26 cellular contexts compared by ENCODE assay signal in genomic region chr13:86684402-86684801, GRCh38.
DNase-seq lines count a peak whose midpoint lies in the region; ATAC-seq and TF ChIP-seq lines count a peak whose summit lies in the region.
"Had no signal": no experiment of that assay in that cellular context is flagged by ENCODE, and none has a peak within 500 bp of the region (broad histone marks: within the 10 kb centered on the region; RNA-seq: fewer than 3 reads in every experiment).

No MANE protein-coding gene starts in this region.

- H3K9me3 ChIP-seq in fibroblast of lung (ENCODE audit: control insufficient read depth, insufficient read depth, low read depth, low read length) (no peaks in the 10 kb centered on the region), gastrocnemius medialis (no peaks in the 10 kb centered on the region)
- H3K9me3 ChIP-seq: esophagus squamous epithelium, tibial nerve had no signal

- H3K36me3 Mint-ChIP-seq in activated CD8-positive, alpha-beta T cell treated with anti-CD3 and anti-CD28 coated beads, Interleukin-2, amount 10 ng/mL, durations not matched to agents 7 days and 5 days (ENCODE audit: low read depth) = no peaks in the 10 kb centered on the region
- H3K36me3 Mint-ChIP-seq: naive thymus-derived CD8-positive, alpha-beta T cell; T-cell had no signal

- H3K9ac ChIP-seq in fibroblast of lung (ENCODE audit: insufficient read depth, low read length) = no peak overlapping the region

- no peaks in the 10 kb centered on the region for H3K4me1 Mint-ChIP-seq in activated CD8-positive, alpha-beta T cell treated with anti-CD3 and anti-CD28 coated beads, Interleukin-2, amount 10 ng/mL, durations not matched to agents 7 days and 5 days (ENCODE audit: low read depth)
- H3K4me1 Mint-ChIP-seq: endodermal cell; naive thymus-derived CD8-positive, alpha-beta T cell; T-cell had no signal

- H4K20me1 ChIP-seq in fibroblast of lung (ENCODE audit: control insufficient read depth, extremely low read depth, insufficient read depth, low read length) = no peaks in the 10 kb centered on the region

- no peak for ATAC-seq in activated CD8-positive, alpha-beta T cell treated with anti-CD3 and anti-CD28 coated beads, Interleukin-2, amount 10 ng/mL, durations not matched to agents 7 days and 5 days
- ATAC-seq in HG03521 (IDR thresholded peaks at IDR 0.05; ENCODE audit: unreplicated experiment) = no peak
- no peak for ATAC-seq in gastrocnemius medialis
- ATAC-seq: naive thymus-derived CD8-positive, alpha-beta T cell; T-cell had no signal

- CTCF ChIA-PET in activated CD8-positive, alpha-beta T cell treated with anti-CD3 and anti-CD28 coated beads, Interleukin-2, amount 10 ng/mL, durations not matched to agents 7 days and 5 days (lab: Charles Lee) = no interaction called here

- H3K4me3 ChIP-seq in fibroblast of lung (replicated peaks in 1 of 4; ENCODE audit: control extremely low read depth in 1 of 4, insufficient read depth in 1 of 4, low read depth in 3 of 4, low read length in 4 of 4) (no peak overlapping the region), gastrocnemius medialis (no peak overlapping the region)
- H3K4me3 ChIP-seq: cardiac muscle cell, esophagus squamous epithelium, tibial nerve had no signal

- in situ Hi-C loops in gastrocnemius medialis (cut with MboI; ENCODE audit: low sequenced_read_pairs in 4 of 4) = no loop called here

- intact Hi-C loops in gastrocnemius medialis (cut with DNase I; ENCODE audit: low total_unique reads) = no loop called here

- no peaks in the 10 kb centered on the region for H3K79me2 ChIP-seq in fibroblast of lung (ENCODE audit: control insufficient read depth, insufficient read depth, low read length)

- H3K4me2 ChIP-seq in fibroblast of lung (ENCODE audit: extremely low read depth, insufficient read depth, low read length) = no peak overlapping the region

- H3K4me1 ChIP-seq in fibroblast of lung (ENCODE audit: control insufficient read depth, extremely low read depth, insufficient read depth, low read length) (no peaks in the 10 kb centered on the region), gastrocnemius medialis (no peaks in the 10 kb centered on the region)
- H3K4me1 ChIP-seq: esophagus squamous epithelium, tibial nerve had no signal

- POLR2A ChIA-PET in activated CD8-positive, alpha-beta T cell treated with anti-CD3 and anti-CD28 coated beads, Interleukin-2, amount 10 ng/mL, durations not matched to agents 7 days and 5 days (lab: Charles Lee) = no interaction called here

- no peak overlapping the region for H3K27ac Mint-ChIP-seq in activated CD8-positive, alpha-beta T cell treated with anti-CD3 and anti-CD28 coated beads, Interleukin-2, amount 10 ng/mL, durations not matched to agents 7 days and 5 days
- H3K27ac Mint-ChIP-seq: activated T-cell treated with anti-CD3 and anti-CD28 coated beads, Interleukin-2, amount 50 U/mL, for 24 hours; CD4-positive, alpha-beta T cell; endodermal cell; naive thymus-derived CD8-positive, alpha-beta T cell; T-cell had no signal

- no peak for TF ChIP-seq POLR2A in gastrocnemius medialis (IDR thresholded peaks at IDR 0.05)

- no peaks in the 10 kb centered on the region for H3K36me3 ChIP-seq in fibroblast of lung (ENCODE audit: control insufficient read depth, insufficient read depth, low read length)
- H3K36me3 ChIP-seq in gastrocnemius medialis = no peaks in the 10 kb centered on the region
- H3K36me3 ChIP-seq: cardiac muscle cell, esophagus squamous epithelium, tibial nerve had no signal

- no peaks in the 10 kb centered on the region for H3K9me3 Mint-ChIP-seq in activated CD8-positive, alpha-beta T cell treated with anti-CD3 and anti-CD28 coated beads, Interleukin-2, amount 10 ng/mL, durations not matched to agents 7 days and 5 days (ENCODE audit: insufficient read depth)
- H3K9me3 Mint-ChIP-seq: CD4-positive, alpha-beta T cell had no signal

- no peak overlapping the region for H2AFZ ChIP-seq in fibroblast of lung (ENCODE audit: low read length)

- TF ChIP-seq CTCF in fibroblast of lung (conservative IDR thresholded peaks at IDR 0.05 in 1 of 2, IDR thresholded peaks at IDR 0.05 in 1 of 2; ENCODE audit: low read depth in 1 of 2, low read length in 2 of 2) (no peak), gastrocnemius medialis (IDR thresholded peaks at IDR 0.05 in 4 of 5, conservative IDR thresholded peaks at IDR 0.05 in 1 of 5) (no peak)

- H3K27me3 ChIP-seq in fibroblast of lung (ENCODE audit: control insufficient read depth, insufficient read depth, low read length) (no peaks in the 10 kb centered on the region), gastrocnemius medialis (no peaks in the 10 kb centered on the region)
- H3K27me3 ChIP-seq: cardiac muscle cell, esophagus squamous epithelium, tibial nerve had no signal

- H3K27me3 Mint-ChIP-seq in activated CD8-positive, alpha-beta T cell treated with anti-CD3 and anti-CD28 coated beads, Interleukin-2, amount 10 ng/mL, durations not matched to agents 7 days and 5 days (ENCODE audit: low read depth) = no peaks in the 10 kb centered on the region
- H3K27me3 Mint-ChIP-seq: activated T-cell treated with anti-CD3 and anti-CD28 coated beads, Interleukin-2, amount 50 U/mL, for 24 hours; CD4-positive, alpha-beta T cell; naive thymus-derived CD8-positive, alpha-beta T cell; T-cell had no signal

- H3K27ac ChIP-seq in fibroblast of lung (ENCODE audit: insufficient read depth, low read length) (no peak overlapping the region), gastrocnemius medialis (no peak overlapping the region)
- H3K27ac ChIP-seq: 22Rv1, cardiac muscle cell, esophagus squamous epithelium, tibial nerve had no signal

- DNase-seq in DMS53 (lab: John Stamatoyannopoulos, UW) (peak; percentile 60), DMS53 treated with DMSO at 0.1 percent for 48 hours (lab: John Stamatoyannopoulos, UW; ENCODE audit: unreplicated experiment) (no peak), NCI-H1105 (lab: John Stamatoyannopoulos, UW) (peak; percentile 34), NCI-H774 (lab: John Stamatoyannopoulos, UW) (peak; percentile 5), fibroblast of lung (ENCODE audit: low read depth in 2 of 2) (peak; percentile 37 to 66), gastrocnemius medialis (no peak)
- DNase-seq in activated CD8-positive, alpha-beta T cell treated with anti-CD3 and anti-CD28 coated beads, Interleukin-2, amount 10 ng/mL, durations not matched to agents 7 days and 5 days = no peak
- DNase-seq: activated gamma-delta T cell treated with Interleukin-2 at 50 U/mL for 16 hours; activated T-cell treated with anti-CD3 and anti-CD28 coated beads, Interleukin-2, amount 50 U/mL, for 24 hours; CD4-positive, alpha-beta T cell; cortex of kidney; endodermal cell; esophagus squamous epithelium; GDM1; hypothalamus; midbrain; naive thymus-derived CD8-positive, alpha-beta T cell; NCI-H226; NK-92 treated with Interleukin-12 subunit alpha and Interleukin-12 subunit beta, amount 100 ng/mL, for 24 hours; occipital lobe; stimulated activated CD8-positive, alpha-beta memory T cell treated with anti-CD3 and anti-CD28 coated beads, Interleukin-4, amount 100 ng/mL, for 48 hours; T-cell had no signal

- no peak overlapping the region for H3K4me3 Mint-ChIP-seq in activated CD8-positive, alpha-beta T cell treated with anti-CD3 and anti-CD28 coated beads, Interleukin-2, amount 10 ng/mL, durations not matched to agents 7 days and 5 days
- H3K4me3 Mint-ChIP-seq: activated T-cell treated with anti-CD3 and anti-CD28 coated beads, Interleukin-2, amount 50 U/mL, for 24 hours; CD4-positive, alpha-beta T cell; endodermal cell; naive thymus-derived CD8-positive, alpha-beta T cell; T-cell had no signal

Comparison
In these comparisons a context has a peak if more than half of its experiments do, and no peak if none do; other contexts are left out.
1. DNase-seq: peak in DMS53 (single experiment), NCI-H1105 (single experiment), NCI-H774 (single experiment) and fibroblast of lung (2 of 2); none in DMS53 treated with DMSO at 0.1 percent for 48 hours (single experiment), activated CD8-positive, alpha-beta T cell treated with anti-CD3 and anti-CD28 coated beads, Interleukin-2, amount 10 ng/mL, durations not matched to agents 7 days and 5 days (single experiment) and gastrocnemius medialis (0 of 2).